ENCODE assay signal across 9 cellular contexts in the genomic region with DNA sequence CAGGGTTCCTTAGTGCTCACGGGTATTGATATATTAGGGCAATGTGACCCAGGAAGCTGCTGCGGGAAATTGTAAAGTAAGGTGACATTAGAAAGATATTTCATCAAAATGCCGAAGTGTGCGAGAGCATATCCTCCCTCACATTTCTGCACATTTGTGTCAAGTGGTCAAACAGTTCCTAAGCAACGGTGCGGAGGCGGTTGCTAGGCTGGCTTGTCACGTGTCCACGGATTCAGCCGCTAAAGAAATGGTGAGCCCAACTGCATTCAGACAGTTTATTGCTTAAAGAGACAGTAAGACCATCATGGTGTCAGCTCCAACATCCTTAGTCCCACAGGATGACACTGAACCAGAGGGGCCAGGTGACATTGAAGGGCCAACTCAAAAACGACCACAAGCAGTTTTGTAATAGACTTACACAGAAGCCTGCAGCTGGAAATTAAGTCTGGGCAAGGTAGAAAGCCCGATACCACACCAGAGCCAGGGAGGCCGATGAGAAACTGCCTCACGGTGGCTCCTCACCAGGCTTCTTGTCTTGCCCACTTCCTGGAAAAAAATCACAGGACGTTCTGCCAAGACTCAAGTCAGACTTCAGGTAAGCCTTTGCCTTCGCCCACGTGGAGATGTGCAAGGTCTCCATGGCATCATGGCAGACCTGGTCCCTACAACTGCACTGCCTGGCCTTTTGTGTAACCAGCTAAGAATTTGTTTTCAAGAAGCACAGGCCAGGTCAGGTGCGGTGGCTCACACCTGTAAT. TPM values are rescaled to one million over a fixed set of nuclear protein-coding genes. Genes with fewer than 3 reads are reported as not detected.
DNase-seq lines count a peak whose midpoint lies in the region; ATAC-seq lines count a peak whose summit lies in the region.
"Had no signal": no experiment of that assay in that cellular context is flagged by ENCODE, and none has a peak within 500 bp of the region (broad histone marks: within the 10 kb centered on the region; RNA-seq: fewer than 3 reads in every experiment).

No MANE protein-coding gene starts in this region.

- DNase-seq in AG08396 (ENCODE audit: low spot score), result peak; percentile 57
- peak; percentile 29 for DNase-seq in HCEC 1CT
- peak; percentile 10 for DNase-seq in SK-MEL-5 (ENCODE audit: low read depth, low spot score)
- peak; percentile 47 for DNase-seq in iris pigment epithelial cell (ENCODE audit: low read depth)
- no peak for DNase-seq in cerebellar nuclear complex (lab: John Stamatoyannopoulos, UW)
- DNase-seq in NCI-H2171 (lab: John Stamatoyannopoulos, UW), result no peak
- DNase-seq: activated B cell treated with CpG ODN at 0.5 μM for 24 hours had no signal

- no peak for ATAC-seq in GM18498 (IDR thresholded peaks at IDR 0.05; ENCODE audit: unreplicated experiment)
- no peak for ATAC-seq in GM18873 (IDR thresholded peaks at IDR 0.05; ENCODE audit: low FRiP score, unreplicated experiment)

- in situ Hi-C loops in SK-MEL-5 (cut with HindIII; ENCODE audit: low pct_unique_long_range_greater_than_20kb, low sequenced_read_pairs), result no loop called here

RNA-seq across cellular contexts. Expression of a gene that starts 50.4 kb away (rescaled TPM):
- 28.6 and 37.5 TPM in 2 replicates for total RNA-seq in SK-MEL-5 (2014; rRNA removed; shearing (Covaris generic))
- polyA plus RNA-seq in SK-MEL-5 (2015; cell fraction: cytosol; rRNA removed), result 53.2 and 70.3 TPM in 2 replicates
- 71.5 and 114 TPM in 2 replicates for polyA plus RNA-seq in SK-MEL-5 (2015; cell fraction: nucleus; rRNA removed)

Comparison
In these comparisons a context has a peak if more than half of its experiments do, and no peak if none do; other contexts are left out.
1. DNase-seq: peak in AG08396 (single experiment), HCEC 1CT (single experiment), SK-MEL-5 (single experiment) and iris pigment epithelial cell (single experiment); none in cerebellar nuclear complex (0 of 2) and NCI-H2171 (single experiment).